ENCODE assay signal across 8 cellular contexts in genomic region chr11:18105086-18105801, GRCh38. TPM values are rescaled to one million over a fixed set of nuclear protein-coding genes. Genes with fewer than 3 reads are reported as not detected.
DNase-seq lines count a peak whose midpoint lies in the region; ATAC-seq and TF ChIP-seq lines count a peak whose summit lies in the region.

No MANE protein-coding gene starts in this region.

- H3K4me1 ChIP-seq in H9 (ENCODE audit: insufficient read depth, low read length) (no peaks in the 10 kb centered on the region), mesodermal cell (ENCODE audit: control insufficient read depth, insufficient read depth, low read length, poor library complexity, severe bottlenecking) (peaks cover 2% of the 10 kb centered on the region)

- H3K23ac ChIP-seq in H9 (ENCODE audit: insufficient read length, low read depth, low read length), result no peak overlapping the region

- H2AK5ac ChIP-seq in H9 (ENCODE audit: insufficient read length, low read length), result no peak overlapping the region

- H3K36me3 Mint-ChIP-seq in H9 (ENCODE audit: insufficient read depth in 1 of 3, low read depth in 3 of 3), result peaks cover 14 to 33% (median 32%) of the 10 kb centered on the region in 3 experiments; a peak in 5 of 7 replicates

- no peak overlapping the region for H2AFZ ChIP-seq in H9 (ENCODE audit: low read length)

- TF ChIP-seq CTCF in 22Rv1 (IDR thresholded peaks at IDR 0.05) (no peak), H9 (conservative IDR thresholded peaks at IDR 0.05) (no peak), astrocyte of the spinal cord (IDR thresholded peaks at IDR 0.05; ENCODE audit: low read depth, low read length) (no peak)

- no peak overlapping the region for H3K18ac ChIP-seq in H9 (ENCODE audit: insufficient read length, low read depth, low read length)

- H3K27me3 Mint-ChIP-seq in H9 (ENCODE audit: low read depth), result peaks cover 6% of the 10 kb centered on the region

- in situ Hi-C loops in astrocyte of the spinal cord (cut with HindIII; ENCODE audit: low sequenced_read_pairs), result no loop called here

- DNase-seq in H9 (no peak), astrocyte of the spinal cord (ENCODE audit: low read depth, low spot score) (no peak), islet precursor cell (no peak), NCI-H524 treated with DMSO at 0.1 percent for 48 hours (lab: John Stamatoyannopoulos, UW) (no peak)

- no peaks in the 10 kb centered on the region for H3K79me1 ChIP-seq in H9 (ENCODE audit: insufficient read depth, low read depth, low read length, poor library complexity, severe bottlenecking)

- H3K4me3 Mint-ChIP-seq in H9, result peak overlapping the region; percentile 91 to 97

- H2BK20ac ChIP-seq in H9 (ENCODE audit: low read depth, low read length, poor library complexity, severe bottlenecking), result no peak overlapping the region

- H3K36me3 ChIP-seq in mesodermal cell (ENCODE audit: control insufficient read depth, insufficient read depth, low read length), result peaks cover 40% of the 10 kb centered on the region

- no peak overlapping the region for H4K5ac ChIP-seq in H9 (ENCODE audit: insufficient read length, low read depth, low read length)

- no CpG with 5 or more reads among the region's 29 CpGs for WGBS in H9 (ENCODE audit: extremely low coverage, insufficient read length, low lambda C conversion rate)
- WGBS in mesodermal cell (ENCODE audit: insufficient coverage in 2 of 2), 2 experiments, result 21 to 31% methylated on average over 10 to 16 of the region's 29 CpGs

- H3K27ac Mint-ChIP-seq in H9, result peak overlapping the region; percentile 16 to 94 (median 53); a peak in 3 of 7 replicates

- H4K20me1 ChIP-seq in H9 (ENCODE audit: control insufficient read depth, insufficient read depth, insufficient read length), result no peaks in the 10 kb centered on the region

- no peak overlapping the region for H2BK5ac ChIP-seq in H9 (ENCODE audit: insufficient read length, low read length)

- no peaks in the 10 kb centered on the region for H3K27me3 ChIP-seq in H9 (ENCODE audit: insufficient read depth, low read length)

- ATAC-seq in GM19395 (IDR thresholded peaks at IDR 0.05; ENCODE audit: unreplicated experiment) (no peak), HG03139 (IDR thresholded peaks at IDR 0.05; ENCODE audit: unreplicated experiment) (no peak)

- no peak overlapping the region for H3K56ac ChIP-seq in H9 (ENCODE audit: insufficient read length, low read depth, low read length)

- H3K4me1 Mint-ChIP-seq in H9, result peaks cover 8 to 10% of the 10 kb centered on the region in 2 experiments

- no peak overlapping the region for H3T11ph ChIP-seq in H9 (ENCODE audit: low read length)

- H4K91ac ChIP-seq in H9 (ENCODE audit: insufficient read length, low read depth, low read length), result no peak overlapping the region

- no peak overlapping the region for H3K4ac ChIP-seq in H9 (ENCODE audit: low read depth, low read length)

- peak overlapping the region; percentile 76 for H3K4me3 ChIP-seq in astrocyte of the spinal cord (ENCODE audit: low read depth, low read length)
- H3K4me3 ChIP-seq in mesodermal cell (ENCODE audit: extremely low read depth, insufficient read depth, low read length, poor library complexity, severe bottlenecking), result peak overlapping the region; percentile 97

- peak overlapping the region; percentile 53 for H3K4me2 ChIP-seq in H9 (ENCODE audit: insufficient read depth, insufficient read length, low read length)

- H2BK12ac ChIP-seq in H9 (ENCODE audit: insufficient read length, low read depth, low read length), result no peak overlapping the region

- peaks cover 10% of the 10 kb centered on the region; the same call in 1 of the 2 replicates for H3K79me2 ChIP-seq in H9 (ENCODE audit: insufficient read depth, low read length)

- H4K8ac ChIP-seq in H9 (replicated peaks; ENCODE audit: insufficient read length, low read depth, low read length), result no peak overlapping the region

- peak overlapping the region; percentile 75 for H3K9ac ChIP-seq in H9 (ENCODE audit: extremely low read depth, insufficient read length, low read length)

- peaks cover 6% of the 10 kb centered on the region for H3K23me2 ChIP-seq in H9 (ENCODE audit: insufficient read length, low read depth, low read length, poor library complexity, severe bottlenecking)

- H3K9me3 ChIP-seq in H9 (ENCODE audit: control insufficient read depth, low read depth, low read length), result no peaks in the 10 kb centered on the region
- no peaks in the 10 kb centered on the region for H3K9me3 ChIP-seq in mesodermal cell (ENCODE audit: control insufficient read depth, low read length)

- H2BK120ac ChIP-seq in H9 (ENCODE audit: low read depth, low read length, poor library complexity, severe bottlenecking), result no peak overlapping the region

- H3K27ac ChIP-seq in 22Rv1 (peak overlapping the region; percentile 46), H9 (ENCODE audit: insufficient read length, low read depth, low read length) (no peak overlapping the region), mesodermal cell (ENCODE audit: low read depth, low read length, severe bottlenecking) (peak overlapping the region; percentile 29)

- no peak overlapping the region for H2BK15ac ChIP-seq in H9 (ENCODE audit: low read depth, low read length)

- 0 out of 5 replicates have a peak, but pooled peaks cover 0 to 2% of the 10 kb centered on the region in 2 experiments for H3K9me3 Mint-ChIP-seq in H9

- H3K14ac ChIP-seq in H9 (ENCODE audit: insufficient read depth, low read length), result no peak overlapping the region

RNA-seq across cellular contexts. Expression of gene SAAL1, which starts 0.6 kb away (rescaled TPM):
- total RNA-seq in H9 (2021), result 34.4 and 43.5 TPM in 2 replicates
- polyA plus RNA-seq in mesodermal cell (2013, experiment 1 of 2), result 35.6 TPM
- polyA plus RNA-seq in mesodermal cell (2013, experiment 2 of 2), result 35.0 TPM

RNA-seq across cellular contexts. Expression of gene MRGPRX3, which starts 27.1 kb away (rescaled TPM):
- total RNA-seq in H9 (2021), result not detected in 2 replicates
- polyA plus RNA-seq in mesodermal cell (2013, experiment 1 of 2), result not detected
- not detected for polyA plus RNA-seq in mesodermal cell (2013, experiment 2 of 2)

RNA-seq across cellular contexts. Expression of gene TPH1, which starts 59.2 kb away (rescaled TPM):
- total RNA-seq in H9 (2021), result 0.07 and 0.17 TPM in 2 replicates
- 0.11 TPM for polyA plus RNA-seq in mesodermal cell (2013, experiment 1 of 2)
- polyA plus RNA-seq in mesodermal cell (2013, experiment 2 of 2), result 0.20 TPM
